ENCODE assay signal across 6 cellular contexts in genomic region chr1:160559437-160559836, GRCh38. TPM values are rescaled to one million over a fixed set of nuclear protein-coding genes. Genes with fewer than 3 reads are reported as not detected.
"Had no signal": no experiment of that assay in that cellular context is flagged by ENCODE, and none has a peak within 500 bp of the region (broad histone marks: within the 10 kb centered on the region; RNA-seq: fewer than 3 reads in every experiment).

No MANE protein-coding gene starts in this region.

RNA-seq across cellular contexts. Expression of gene CD84, which starts 19.9 kb away (rescaled TPM):
- total RNA-seq: renal cortical epithelial cell, SK-MEL-5 had no signal
- polyA plus RNA-seq: keratinocyte, neural cell had no signal

RNA-seq across cellular contexts. Expression of gene SLAMF6, which starts 36.4 kb away (rescaled TPM):
- total RNA-seq: occipital lobe, renal cortical epithelial cell, SK-MEL-5, WTC11 had no signal
- polyA plus RNA-seq: keratinocyte, neural cell had no signal
